Comparison of ENCODE assay signal across 8 cellular contexts in genomic region chr11:67261942-67262681, GRCh38. TPM values are rescaled to one million over a fixed set of nuclear protein-coding genes. Genes with fewer than 3 reads are reported as not detected.
DNase-seq lines count a peak whose midpoint lies in the region; ATAC-seq and TF ChIP-seq lines count a peak whose summit lies in the region.

No MANE protein-coding gene starts in this region.

- TF ChIP-seq CTCF in H9 (conservative IDR thresholded peaks at IDR 0.05), result no peak
- no peak for TF ChIP-seq CTCF in RWPE1 (conservative IDR thresholded peaks at IDR 0.05; ENCODE audit: low read depth)
- peak in 1 of 6 experiments; percentile 5 for TF ChIP-seq CTCF in esophagus squamous epithelium (IDR thresholded peaks at IDR 0.05)
- no peak for TF ChIP-seq CTCF in psoas muscle (IDR thresholded peaks at IDR 0.05)

- H2BK12ac ChIP-seq in H9 (ENCODE audit: insufficient read length, low read depth, low read length), result no peak overlapping the region

- H3K56ac ChIP-seq in H9 (ENCODE audit: insufficient read length, low read depth, low read length), result no peak overlapping the region

- H4K91ac ChIP-seq in H9 (ENCODE audit: insufficient read length, low read depth, low read length), result no peak overlapping the region

- no peak overlapping the region for H3K9ac ChIP-seq in H9 (ENCODE audit: extremely low read depth, insufficient read length, low read length)

- no peaks in the 10 kb centered on the region; the same call in 1 of the 2 replicates for H3K27me3 ChIP-seq in H9 (ENCODE audit: insufficient read depth, low read length)
- no peaks in the 10 kb centered on the region for H3K27me3 ChIP-seq in esophagus squamous epithelium
- H3K27me3 ChIP-seq in psoas muscle (ENCODE audit: insufficient read depth in 3 of 3, low read length in 2 of 3), result no peaks in the 10 kb centered on the region
- no peaks in the 10 kb centered on the region for H3K27me3 ChIP-seq in HAP-1 (ENCODE audit: low read depth)

- H3K4me3 Mint-ChIP-seq in H9, result peak overlapping the region; percentile 38 to 68

- H3K79me2 ChIP-seq in H9 (ENCODE audit: insufficient read depth, low read length), result no peaks in the 10 kb centered on the region

- H2BK120ac ChIP-seq in H9 (ENCODE audit: low read depth, low read length, poor library complexity, severe bottlenecking), result no peak overlapping the region

- H4K5ac ChIP-seq in H9 (ENCODE audit: insufficient read length, low read depth, low read length), result no peak overlapping the region

- H2BK20ac ChIP-seq in H9 (ENCODE audit: low read depth, low read length, poor library complexity, severe bottlenecking), result no peak overlapping the region

- peak overlapping the region in 2 of 3 experiments; percentile 21 to 46; a peak in 2 of 7 replicates for H3K27ac Mint-ChIP-seq in H9

- DNase-seq in H9 (no peak), RWPE1 (ENCODE audit: low spot score) (no peak), esophagus squamous epithelium (lab: John Stamatoyannopoulos, UW) (no peak), psoas muscle (no peak), HAP-1 (ENCODE audit: low spot score in 2 of 2) (no peak), NCI-H510A treated with DMSO at 0.1 percent for 48 hours (lab: John Stamatoyannopoulos, UW) (no peak), NCI-H1105 (lab: John Stamatoyannopoulos, UW) (no peak)

- H3K23ac ChIP-seq in H9 (ENCODE audit: insufficient read length, low read depth, low read length), result no peak overlapping the region

- H2AK5ac ChIP-seq in H9 (ENCODE audit: insufficient read length, low read length), result no peak overlapping the region

- peaks cover 44% of the 10 kb centered on the region for H3K27me3 Mint-ChIP-seq in H9 (ENCODE audit: low read depth)

- peak overlapping the region; percentile 94 for H3K4me2 ChIP-seq in H9 (ENCODE audit: insufficient read depth, insufficient read length, low read length)

- H3K36me3 Mint-ChIP-seq in H9 (ENCODE audit: insufficient read depth in 1 of 3, low read depth in 3 of 3), result peaks cover under 1 to 6% (median 2%) of the 10 kb centered on the region in 3 experiments; a peak in 5 of 7 replicates

- H2AFZ ChIP-seq in H9 (ENCODE audit: low read length), result no peak overlapping the region

- H3K4ac ChIP-seq in H9 (ENCODE audit: low read depth, low read length), result no peak overlapping the region

- intact Hi-C loops in esophagus squamous epithelium (cut with DNase I), result no loop called here
- intact Hi-C loops in psoas muscle (cut with DNase I), result loop anchor here (5.0 to 10.0 kb wide), 2 partner anchors 120 to 123 kb away; no protein-coding TSS in a partner anchor

- H4K20me1 ChIP-seq in H9 (ENCODE audit: control insufficient read depth, insufficient read depth, insufficient read length), result no peaks in the 10 kb centered on the region

- POLR2A ChIA-PET in RWPE1 (lab: Yijun Ruan, JAX; ENCODE audit: low non-redundant PET), result interaction anchor here (0.5 to 0.6 kb wide), 2 partner anchors 55 to 71 kb away, joined by 3 to 4 read pairs; no protein-coding TSS in a partner anchor

- H3K4me3 ChIP-seq in esophagus squamous epithelium (peak overlapping the region in 2 of 4 donors; percentile 30 to 60), psoas muscle (peak overlapping the region; percentile 55), HAP-1 (no peak overlapping the region)

- H3K18ac ChIP-seq in H9 (ENCODE audit: insufficient read length, low read depth, low read length), result no peak overlapping the region

- H3K9me3 Mint-ChIP-seq in H9, result no peaks in the 10 kb centered on the region

- H4K8ac ChIP-seq in H9 (replicated peaks; ENCODE audit: insufficient read length, low read depth, low read length), result no peak overlapping the region

- H3K4me1 ChIP-seq in H9 (ENCODE audit: insufficient read depth, low read length) (no peaks in the 10 kb centered on the region), esophagus squamous epithelium (peaks cover 40 to 70% (median 53%) of the 10 kb centered on the region in 3 donors), psoas muscle (peaks cover 16% of the 10 kb centered on the region), HAP-1 (peaks cover 3% of the 10 kb centered on the region)

- peaks cover 9% of the 10 kb centered on the region for H3K23me2 ChIP-seq in H9 (ENCODE audit: insufficient read length, low read depth, low read length, poor library complexity, severe bottlenecking)

- no peak overlapping the region for H3T11ph ChIP-seq in H9 (ENCODE audit: low read length)

- no peaks in the 10 kb centered on the region for H3K79me1 ChIP-seq in H9 (ENCODE audit: insufficient read depth, low read depth, low read length, poor library complexity, severe bottlenecking)

- no peak for TF ChIP-seq POLR2A in esophagus squamous epithelium (IDR thresholded peaks at IDR 0.05)

- peaks cover 18 to 21% of the 10 kb centered on the region in 2 experiments for H3K4me1 Mint-ChIP-seq in H9

- in situ Hi-C loops in HAP-1 (cut with MboI; ENCODE audit: low sequenced_read_pairs), result loop anchor here (5.0 kb wide), 2 partner anchors 55 to 120 kb away; no protein-coding TSS in a partner anchor

- no peak overlapping the region for H2BK15ac ChIP-seq in H9 (ENCODE audit: low read depth, low read length)

- no CpG with 5 or more reads among the region's 18 CpGs for WGBS in H9 (ENCODE audit: extremely low coverage, insufficient read length, low lambda C conversion rate)
- WGBS in esophagus squamous epithelium, 2 donors, result 33% methylated on average over 8 to 17 of the region's 18 CpGs
- whole genome bisulfite sequencing in psoas muscle, 3 donors, result 52 to 55% (median 53%) methylated on average over 18 of the region's 18 CpGs

- no peak overlapping the region for H3K14ac ChIP-seq in H9 (ENCODE audit: insufficient read depth, low read length)

- CTCF ChIA-PET in RWPE1 (lab: Yijun Ruan, JAX), result interaction anchor here (0.6 to 3.1 kb wide), 13 partner anchors 8 to 206 kb away, joined by 3 to 27 read pairs (median 4); partner anchors contain the start of gene RHOD

- H3K27ac ChIP-seq in H9 (ENCODE audit: insufficient read length, low read depth, low read length), result no peak overlapping the region
- peak overlapping the region; percentile 96 for H3K27ac ChIP-seq in RWPE1
- H3K27ac ChIP-seq in esophagus squamous epithelium, result peak overlapping the region; percentile 81 to 97 (median 89)
- no peak overlapping the region for H3K27ac ChIP-seq in psoas muscle

- peaks cover 0 to 6% (median 0%) of the 10 kb centered on the region in 3 donors for H3K36me3 ChIP-seq in esophagus squamous epithelium
- peaks cover 0 to 10% of the 10 kb centered on the region in 2 donors for H3K36me3 ChIP-seq in psoas muscle (ENCODE audit: insufficient read depth in 1 of 2, low read depth in 1 of 2)
- peaks cover 1% of the 10 kb centered on the region; the same call in 1 of the 2 replicates for H3K36me3 ChIP-seq in HAP-1 (replicated peaks)

- ATAC-seq in psoas muscle, result no peak
- no peak for ATAC-seq in HG02623 (IDR thresholded peaks at IDR 0.05; ENCODE audit: unreplicated experiment)

- H3K9me3 ChIP-seq in H9 (ENCODE audit: control insufficient read depth, low read depth, low read length) (no peaks in the 10 kb centered on the region), esophagus squamous epithelium (no peaks in the 10 kb centered on the region), psoas muscle (no peaks in the 10 kb centered on the region), HAP-1 (no peaks in the 10 kb centered on the region)

- H2BK5ac ChIP-seq in H9 (ENCODE audit: insufficient read length, low read length), result no peak overlapping the region

RNA-seq across cellular contexts. Expression of gene GRK2, which starts 4.2 kb away (rescaled TPM):
- total RNA-seq in H9 (2021), result 55.5 and 56.3 TPM in 2 replicates
- 10 to 100 TPM; 54.1 to 93.2 (median 68.5) TPM for total RNA-seq in esophagus squamous epithelium
- total RNA-seq in psoas muscle, result 10 to 100 TPM; 41.7 to 46.8 (median 46.1) TPM
- polyA plus RNA-seq in psoas muscle, result 10 to 100 TPM; 37.3 to 56.8 (median 46.2) TPM

RNA-seq across cellular contexts. Expression of gene ANKRD13D, which starts 27.0 kb away (rescaled TPM):
- total RNA-seq in H9 (2021), result 40.9 and 42.1 TPM in 2 replicates
- total RNA-seq in esophagus squamous epithelium, result 10 to 100 TPM; 27.4 to 50.6 (median 41.6) TPM
- total RNA-seq in psoas muscle, result 1 to 10 TPM; 4.1 to 8.6 (median 7.8) TPM
- polyA plus RNA-seq in psoas muscle, result 1 to 10 TPM; 4.6 to 7.0 (median 5.9) TPM

RNA-seq across cellular contexts. Expression of gene SSH3, which starts 41.2 kb away (rescaled TPM):
- total RNA-seq in H9 (2021) (42.2 and 44.2 TPM in 2 replicates), esophagus squamous epithelium (10 to 100 TPM; 51.4 to 78.4 (median 64.8) TPM), psoas muscle (10 to 100 TPM in 1 of 4 donors, 1 to 10 TPM in 3; 3.7 to 10.1 (median 6.9) TPM)
- polyA plus RNA-seq in psoas muscle, result 1 to 10 TPM; 3.0 to 5.0 (median 4.2) TPM

Comparison
In these comparisons a context has a peak if more than half of its experiments do, and no peak if none do; other contexts are left out.
1. H3K27ac ChIP-seq: peak in RWPE1 (single experiment) and esophagus squamous epithelium (4 of 4); none in H9 (single experiment) and psoas muscle (single experiment).